8 cellular contexts compared by ENCODE assay signal in the genomic region with DNA sequence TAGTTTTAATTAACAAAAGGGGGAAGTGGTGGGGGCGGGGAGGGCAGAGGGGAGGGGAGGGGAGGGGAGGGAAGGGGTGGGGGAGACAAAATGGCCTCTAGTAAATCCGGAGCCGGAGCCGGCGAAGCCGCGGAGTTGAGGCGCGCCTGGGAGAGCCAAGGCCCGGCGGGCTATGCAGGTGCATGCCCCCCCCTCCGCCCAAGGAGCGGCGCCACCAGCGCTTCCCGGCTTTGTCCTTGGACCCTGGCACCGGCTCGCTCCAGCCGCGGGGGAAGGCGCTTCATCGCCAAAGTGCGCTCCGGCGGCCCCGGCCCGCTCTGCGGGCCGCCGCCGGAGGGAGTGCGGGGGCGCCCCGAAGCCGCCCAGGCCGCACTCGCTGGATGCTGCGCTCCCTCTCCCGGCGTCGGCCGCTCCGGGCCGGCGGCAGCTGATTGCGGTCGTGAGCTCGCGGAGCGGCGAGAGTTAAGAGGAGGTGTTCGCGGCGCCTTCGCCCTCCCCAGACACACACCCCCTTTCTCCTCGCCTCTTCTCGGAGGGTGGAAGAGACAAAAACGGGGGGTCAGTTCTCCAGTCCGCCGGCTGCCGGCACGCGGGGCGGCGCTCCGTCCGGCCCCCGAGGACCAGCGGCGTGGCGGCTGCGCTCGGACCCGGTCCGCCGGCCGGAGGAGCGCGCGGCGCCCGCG. TPM values are rescaled to one million over a fixed set of nuclear protein-coding genes. Genes with fewer than 3 reads are reported as not detected.
A peak's percentile ranks its signal among the peaks of the same experiment; 100 is the strongest.
DNase-seq lines count a peak whose midpoint lies in the region; ATAC-seq and TF ChIP-seq lines count a peak whose summit lies in the region.

A gene with protein sequence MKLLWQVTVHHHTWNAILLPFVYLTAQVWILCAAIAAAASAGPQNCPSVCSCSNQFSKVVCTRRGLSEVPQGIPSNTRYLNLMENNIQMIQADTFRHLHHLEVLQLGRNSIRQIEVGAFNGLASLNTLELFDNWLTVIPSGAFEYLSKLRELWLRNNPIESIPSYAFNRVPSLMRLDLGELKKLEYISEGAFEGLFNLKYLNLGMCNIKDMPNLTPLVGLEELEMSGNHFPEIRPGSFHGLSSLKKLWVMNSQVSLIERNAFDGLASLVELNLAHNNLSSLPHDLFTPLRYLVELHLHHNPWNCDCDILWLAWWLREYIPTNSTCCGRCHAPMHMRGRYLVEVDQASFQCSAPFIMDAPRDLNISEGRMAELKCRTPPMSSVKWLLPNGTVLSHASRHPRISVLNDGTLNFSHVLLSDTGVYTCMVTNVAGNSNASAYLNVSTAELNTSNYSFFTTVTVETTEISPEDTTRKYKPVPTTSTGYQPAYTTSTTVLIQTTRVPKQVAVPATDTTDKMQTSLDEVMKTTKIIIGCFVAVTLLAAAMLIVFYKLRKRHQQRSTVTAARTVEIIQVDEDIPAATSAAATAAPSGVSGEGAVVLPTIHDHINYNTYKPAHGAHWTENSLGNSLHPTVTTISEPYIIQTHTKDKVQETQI (minus strand): TSS at position 439 of the 683 bp plus-strand sequence. CDS start 797 bp downstream, outside the sequence.

- peak within 1 kb of the TSS; percentile 90 for H3K4me2 ChIP-seq in neural progenitor cell

- peak; percentile 41 for ATAC-seq in GM21447 (IDR thresholded peaks at IDR 0.05; ENCODE audit: unreplicated experiment)

- TF ChIP-seq RAD21 in Ishikawa (IDR thresholded peaks at IDR 0.05; ENCODE audit: low read depth) = no peak

- peak within 1 kb of the TSS; percentile 31 for H2AFZ ChIP-seq in neural progenitor cell (replicated peaks)

- peaks cover 71% of the 10 kb centered on the region for H4K20me1 ChIP-seq in neural progenitor cell (ENCODE audit: low read depth)

- peak within 1 kb of the TSS; percentile 77 for H3K27ac ChIP-seq in neural progenitor cell

- H3K36me3 Mint-ChIP-seq in neural progenitor cell = peaks cover 14% of the 10 kb centered on the region

- H3K79me2 ChIP-seq in neural progenitor cell (ENCODE audit: low read depth) = peaks cover 47% of the 10 kb centered on the region

- peak within 1 kb of the TSS; percentile 97 for H3K27ac Mint-ChIP-seq in neural progenitor cell

- peak; percentile 31 for TF ChIP-seq CTCF in neural progenitor cell (IDR thresholded peaks at IDR 0.05)

- H3K27me3 ChIP-seq in neural progenitor cell = peaks cover 17% of the 10 kb centered on the region

- peaks cover 11% of the 10 kb centered on the region for H3K27me3 Mint-ChIP-seq in neural progenitor cell (ENCODE audit: insufficient read depth, low read depth)

- H3K4me1 Mint-ChIP-seq in neural progenitor cell = peaks cover 51% of the 10 kb centered on the region

- DNase-seq in ELF-1 (ENCODE audit: low read depth, low spot score) = peak; percentile 56
- DNase-seq in activated naive CD4-positive, alpha-beta T cell treated with Interleukin-2 at 50 U/mL for 16 hours = peak; percentile 26
- DNase-seq in globus pallidus (ENCODE audit: low spot score) = peak; percentile 35
- peak; percentile 85 for DNase-seq in neural progenitor cell (ENCODE audit: low spot score)
- no peak for DNase-seq in stimulated activated naive CD4-positive, alpha-beta T cell treated with Interleukin-2 at 50 U/mL for 16 hours (lab: John Stamatoyannopoulos, UW)
- no peak for DNase-seq in putamen (ENCODE audit: low spot score)

- peaks cover 3% of the 10 kb centered on the region for H3K9me3 Mint-ChIP-seq in neural progenitor cell

- peak within 1 kb of the TSS; percentile 95 for H3K4me3 Mint-ChIP-seq in neural progenitor cell

- peak within 1 kb of the TSS; percentile 86 for H3K4me3 ChIP-seq in neural progenitor cell

- peaks cover 42% of the 10 kb centered on the region for H3K4me1 ChIP-seq in neural progenitor cell

- no peaks in the 10 kb centered on the region for H3K9me3 ChIP-seq in neural progenitor cell (ENCODE audit: low read depth)

- TF ChIP-seq EP300 in Ishikawa (IDR thresholded peaks at IDR 0.05; ENCODE audit: borderline replicate concordance) = no peak

- H3F3A ChIP-seq in neural progenitor cell (ENCODE audit: low read depth) = peaks cover 36% of the 10 kb centered on the region

- peaks cover 3% of the 10 kb centered on the region for H3K36me3 ChIP-seq in neural progenitor cell

- H3K9ac ChIP-seq in neural progenitor cell = peak within 1 kb of the TSS; percentile 55

TF ChIP-seq in Ishikawa, 13 proteins besides CTCF, POLR2A, EP300 and RAD21:
- TF ChIP-seq, protein P1, sequence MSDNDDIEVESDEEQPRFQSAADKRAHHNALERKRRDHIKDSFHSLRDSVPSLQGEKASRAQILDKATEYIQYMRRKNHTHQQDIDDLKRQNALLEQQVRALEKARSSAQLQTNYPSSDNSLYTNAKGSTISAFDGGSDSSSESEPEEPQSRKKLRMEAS (IDR thresholded peaks at IDR 0.05) = peak; percentile 4; the same call in 1 of the 2 replicates
- TF ChIP-seq ZBTB7A (IDR thresholded peaks at IDR 0.05; ENCODE audit: low read depth) (0 out of 2 replicates have a peak, but pooled peaks have one; percentile 8), NFIC (IDR thresholded peaks at IDR 0.05) (no peak)

RNA-seq across cellular contexts. Expression of the gene that starts here (rescaled TPM):
- total RNA-seq in neural progenitor cell (ENCODE audit: low replicate concordance) = 19.8 and 26.9 TPM in 2 replicates

Comparison
In these comparisons a context has a peak if more than half of its experiments do, and no peak if none do; other contexts are left out.
1. DNase-seq: peak in ELF-1 (single experiment), activated naive CD4-positive, alpha-beta T cell treated with Interleukin-2 at 50 U/mL for 16 hours (single experiment), globus pallidus (single experiment) and neural progenitor cell (single experiment); none in stimulated activated naive CD4-positive, alpha-beta T cell treated with Interleukin-2 at 50 U/mL for 16 hours (single experiment) and putamen (single experiment).